Comparison of ENCODE assay signal across 8 cellular contexts in the genomic region with DNA sequence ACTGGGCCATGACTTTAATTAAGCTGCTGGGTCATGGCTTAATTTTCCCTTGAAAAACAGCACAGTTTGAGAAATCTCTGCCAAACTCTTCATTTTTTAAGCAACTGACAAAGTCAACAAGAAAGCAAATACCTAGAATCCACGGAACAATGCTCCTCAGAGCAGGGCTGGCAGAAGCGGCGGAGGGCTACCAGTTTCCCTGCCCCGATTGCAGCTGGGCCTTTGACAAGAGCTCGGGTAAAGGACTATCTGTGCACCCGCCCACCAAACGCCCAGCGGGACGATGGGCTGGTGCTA. TPM values are rescaled to one million over a fixed set of nuclear protein-coding genes. Genes with fewer than 3 reads are reported as not detected.
DNase-seq lines count a peak whose midpoint lies in the region; ATAC-seq, FAIRE-seq and TF ChIP-seq lines count a peak whose summit lies in the region.

No MANE protein-coding gene starts in this region.

- H3K36me3 ChIP-seq in OCI-LY1 (ENCODE audit: insufficient read depth, low read length) (no peaks in the 10 kb centered on the region), endocrine pancreas (ENCODE audit: control insufficient read depth, insufficient read depth, low read length) (no peaks in the 10 kb centered on the region)

- H3K27me3 ChIP-seq in OCI-LY1 (ENCODE audit: insufficient read depth, low read length) = no peaks in the 10 kb centered on the region
- no peaks in the 10 kb centered on the region for H3K27me3 ChIP-seq in endocrine pancreas (ENCODE audit: control insufficient read depth, insufficient read depth, low read length)

- peaks cover 46% of the 10 kb centered on the region for H3K79me2 ChIP-seq in OCI-LY1 (ENCODE audit: insufficient read depth, low read length)

- H3F3A ChIP-seq in OCI-LY1 (ENCODE audit: insufficient read depth, low read length) = peaks cover 4% of the 10 kb centered on the region; the same call in 1 of the 2 replicates

- no peak for FAIRE-seq in D721Med (lab: Jason Lieb, UNC)

- H3K27me3 Mint-ChIP-seq in nephron (ENCODE audit: low read depth) = no peaks in the 10 kb centered on the region

- H3K9me2 ChIP-seq in OCI-LY1 (ENCODE audit: low read depth, low read length) = no peaks in the 10 kb centered on the region

- DNase-seq in NCI-H1436 (lab: John Stamatoyannopoulos, UW) (no peak), D721Med (ENCODE audit: insufficient read length, low spot score) (no peak), cerebellum (ENCODE audit: low spot score) (no peak)

- H3K4me1 ChIP-seq in OCI-LY1 (ENCODE audit: insufficient read depth, low read length, severe bottlenecking) = peaks cover 57% of the 10 kb centered on the region
- H3K4me1 ChIP-seq in endocrine pancreas (ENCODE audit: control insufficient read depth, insufficient read depth, low read length) = peaks cover 36% of the 10 kb centered on the region

- H3K27ac Mint-ChIP-seq in nephron = peak overlapping the region; percentile 88 to 96 (median 95)

- H3K9me3 Mint-ChIP-seq in nephron = no peaks in the 10 kb centered on the region

- H3K9me3 ChIP-seq in OCI-LY1 (ENCODE audit: low read length) = no peaks in the 10 kb centered on the region
- no peaks in the 10 kb centered on the region for H3K9me3 ChIP-seq in endocrine pancreas (ENCODE audit: control insufficient read depth, low read length)

- peaks cover 46% of the 10 kb centered on the region for H3K4me1 Mint-ChIP-seq in nephron

- peak overlapping the region; percentile 88 to 99 (median 92) for H3K4me3 Mint-ChIP-seq in nephron

- no peak for ATAC-seq in HG03378 (IDR thresholded peaks at IDR 0.05; ENCODE audit: unreplicated experiment)

- H3K27ac ChIP-seq in OCI-LY1 (ENCODE audit: low read depth, low read length, poor library complexity, severe bottlenecking) = peak overlapping the region; percentile 71

- H3K9ac ChIP-seq in OCI-LY1 (ENCODE audit: low read length) = peak overlapping the region; percentile 74
- H3K9ac ChIP-seq in endocrine pancreas (ENCODE audit: control insufficient read depth, insufficient read depth, low read length) = peak overlapping the region; percentile 42

- no peak overlapping the region for H2AFZ ChIP-seq in OCI-LY1 (ENCODE audit: low read length)

- H3K36me3 Mint-ChIP-seq in nephron (ENCODE audit: low read depth) = no peaks in the 10 kb centered on the region

- peak overlapping the region; percentile 69 for H3K4me2 ChIP-seq in OCI-LY1 (ENCODE audit: low read length)

- H3K4me3 ChIP-seq in GM12875 (ENCODE audit: low read depth, low read length) (peak overlapping the region; percentile 92), OCI-LY1 (ENCODE audit: low read depth, low read length, poor library complexity, severe bottlenecking) (peak overlapping the region; percentile 72), endocrine pancreas (ENCODE audit: control insufficient read depth, insufficient read depth, low read length) (peak overlapping the region; percentile 70)

- TF ChIP-seq CTCF in GM12875 (IDR thresholded peaks at IDR 0.05; ENCODE audit: borderline replicate concordance, insufficient read depth, low read depth, low read length) (no peak), OCI-LY1 (IDR thresholded peaks at IDR 0.05; ENCODE audit: low read length) (no peak), nephron (IDR thresholded peaks at IDR 0.05; ENCODE audit: unreplicated experiment in 3 of 3) (peak in 1 of 3 experiments; percentile 29), D721Med (IDR thresholded peaks at IDR 0.05; ENCODE audit: insufficient read depth, missing control alignments) (no peak)

- no peaks in the 10 kb centered on the region for H4K20me1 ChIP-seq in OCI-LY1 (ENCODE audit: insufficient read depth, low read length)

RNA-seq across cellular contexts. Expression of gene GOLIM4, which starts 1.2 kb away (rescaled TPM):
- total RNA-seq in cerebellum = 36.6 TPM
